In the genomic region with DNA sequence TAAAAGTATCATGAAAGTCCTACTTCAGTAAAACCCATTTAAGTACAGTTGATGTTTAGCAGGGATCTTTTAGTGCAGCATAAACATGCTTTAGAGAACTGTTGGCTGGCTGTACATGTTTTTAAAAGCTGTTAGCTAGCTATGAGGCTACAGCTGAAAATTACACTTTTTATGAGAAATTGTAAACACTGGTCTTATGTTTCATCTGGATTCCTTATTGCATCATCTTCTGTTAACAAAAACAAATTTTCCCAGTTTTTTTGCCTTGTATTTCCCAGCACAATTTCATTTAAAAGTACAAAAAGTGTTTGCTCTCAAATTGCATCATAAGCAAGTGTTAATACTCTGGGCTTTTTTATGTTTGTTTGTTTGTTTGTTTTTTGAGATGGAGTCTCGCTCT, we compare ENCODE assay signal across 18 cellular contexts. TPM values are rescaled to one million over a fixed set of nuclear protein-coding genes. Genes with fewer than 3 reads are reported as not detected.
A peak's percentile ranks its signal among the peaks of the same experiment; 100 is the strongest.
DNase-seq lines count a peak whose midpoint lies in the region; ATAC-seq, FAIRE-seq and TF ChIP-seq lines count a peak whose summit lies in the region.
"Had no signal": no experiment of that assay in that cellular context is flagged by ENCODE, and none has a peak within 500 bp of the region (broad histone marks: within the 10 kb centered on the region; RNA-seq: fewer than 3 reads in every experiment).

No MANE protein-coding gene starts in this region.

- intact Hi-C loops in HepG2 (cut with micrococcal nuclease; ENCODE audit: unreplicated experiment): no loop called here
- intact Hi-C loops in right lobe of liver (cut with DNase I): no loop called here

- in situ Hi-C loops in HepG2 (cut with HindIII; ENCODE audit: extremely low pct_ligation_motif_present, low pct_unique_long_range_greater_than_20kb): loop anchor here (25.0 kb wide), 1 partner anchor 616 kb away; no protein-coding TSS in a partner anchor

- no peaks in the 10 kb centered on the region for H3K36me3 ChIP-seq in HepG2 (replicated peaks in 1 of 2; ENCODE audit: control insufficient read depth in 1 of 2, insufficient read depth in 2 of 2, low read length in 2 of 2)
- no peaks in the 10 kb centered on the region for H3K36me3 ChIP-seq in right lobe of liver

- H2AFZ ChIP-seq in HepG2 (ENCODE audit: low read length): no peak overlapping the region

- ATAC-seq in HepG2: no peak
- ATAC-seq in right lobe of liver: no peak
- ATAC-seq: CD8-positive, alpha-beta T cell; HCT116 had no signal

- no peak for TF ChIP-seq RAD21 in HepG2 (CRISPR knock-in tag; IDR thresholded peaks at IDR 0.05)

- peaks cover 11% of the 10 kb centered on the region for H3K4me1 ChIP-seq in HepG2 (ENCODE audit: insufficient read depth, low read length)
- H3K4me1 ChIP-seq in right lobe of liver: peaks cover 0 to 12% (median 0%) of the 10 kb centered on the region in 4 donors

- TF ChIP-seq CTCF in HepG2 (CRISPR knock-in tag; IDR thresholded peaks at IDR 0.05) (no peak), right lobe of liver (IDR thresholded peaks at IDR 0.05) (no peak), fibroblast of villous mesenchyme (IDR thresholded peaks at IDR 0.05; ENCODE audit: insufficient read depth, low read depth, low read length) (no peak)

- POLR2A ChIA-PET in HepG2 (lab: Yijun Ruan, JAX): no interaction called here

- H3K4me3 ChIP-seq in HepG2 (replicated peaks in 1 of 3; ENCODE audit: insufficient read depth in 1 of 3, low read depth in 2 of 3, low read length in 3 of 3) (no peak overlapping the region), right lobe of liver (no peak overlapping the region), fibroblast of villous mesenchyme (ENCODE audit: low read depth, low read length) (no peak overlapping the region)

- no TSS peak for BruUV-seq in HepG2 (replicated peaks; lab: Mats Ljungman, UMichigan)

- H3K9me3 ChIP-seq in HepG2 (ENCODE audit: low read length) (no peaks in the 10 kb centered on the region), right lobe of liver (no peaks in the 10 kb centered on the region)

- TF ChIP-seq EP300 in HepG2 (IDR thresholded peaks at IDR 0.05; ENCODE audit: low read depth in 2 of 2, low read length in 2 of 2) (no peak), HepG2 (CRISPR knock-in tag; IDR thresholded peaks at IDR 0.05; ENCODE audit: borderline replicate concordance) (no peak)

- TF ChIP-seq POLR2A in HepG2 (IDR thresholded peaks at IDR 0.05; ENCODE audit: insufficient read depth in 1 of 2, low read depth in 2 of 2, low read length in 2 of 2): no peak
- no peak for TF ChIP-seq POLR2A in right lobe of liver (IDR thresholded peaks at IDR 0.05)

- H3K79me2 ChIP-seq in HepG2 (ENCODE audit: insufficient read depth, low read length): no peaks in the 10 kb centered on the region

- H4K20me1 ChIP-seq in HepG2 (ENCODE audit: insufficient read depth, low read length): peaks cover 2% of the 10 kb centered on the region; the same call in 1 of the 2 replicates

- FAIRE-seq in HepG2 (lab: Jason Lieb, UNC): no peak
- FAIRE-seq in HTR-8/SVneo (lab: Jason Lieb, UNC): no peak
- FAIRE-seq: D721Med, G401.6, GM12891, GM19239 had no signal

- WGBS in HepG2 (ENCODE audit: low lambda C conversion rate): 76% methylated on average over 1 of the region's 1 CpG
- WGBS in right lobe of liver (ENCODE audit: insufficient coverage, low coverage, low lambda C conversion rate, missing lambda C conversion rate): 88% methylated on average over 1 of the region's 1 CpG

- H3K27me3 ChIP-seq in HepG2 (ENCODE audit: control insufficient read depth in 1 of 2, insufficient read depth in 2 of 2, low read length in 2 of 2) (peaks cover 7 to 24% of the 10 kb centered on the region in 2 experiments; a peak in 4 of 5 replicates), right lobe of liver (peaks cover 9 to 25% of the 10 kb centered on the region in 2 donors)

- DNase-seq in HepG2 (ENCODE audit: low spot score): no peak
- DNase-seq in right lobe of liver: no peak
- peak; percentile 62 for DNase-seq in dedifferentiated amniotic fluid mesenchymal stem cell (ENCODE audit: extremely low spot score)
- peak; percentile 86 for DNase-seq in fibroblast of villous mesenchyme (ENCODE audit: low read depth)
- DNase-seq in HTR-8/SVneo (ENCODE audit: insufficient read length, low spot score): no peak
- no peak for DNase-seq in NCI-H2196 (lab: John Stamatoyannopoulos, UW; ENCODE audit: unreplicated experiment)
- DNase-seq in mesenteric fat pad (ENCODE audit: low spot score): no peak
- DNase-seq: CD8-positive, alpha-beta T cell; COR-L47; DMS153; DMS79 treated with DMSO at 0.1 percent for 48 hours; EL had no signal

- CTCF ChIA-PET in HepG2 (lab: Yijun Ruan, JAX; ENCODE audit: low intra/inter-chr PET ratio, low total read pairs): no interaction called here

- no peak overlapping the region for H3K27ac ChIP-seq in HepG2 (ENCODE audit: extremely low read length, insufficient read depth, low read length)
- no peak overlapping the region for H3K27ac ChIP-seq in right lobe of liver
- H3K27ac ChIP-seq: 22Rv1 had no signal

- no peak overlapping the region for H3K4me2 ChIP-seq in HepG2 (ENCODE audit: low read depth, low read length)

- no peak overlapping the region for H3K9ac ChIP-seq in HepG2 (ENCODE audit: insufficient read depth, low read depth, low read length)

TF ChIP-seq in HepG2, 621 proteins besides CTCF, POLR2A, EP300 and RAD21 (continues in another document):
- TF ChIP-seq ARNT2 (CRISPR knock-in tag; IDR thresholded peaks at IDR 0.05; ENCODE audit: low read depth) (no peak), DRAP1 (CRISPR knock-in tag; IDR thresholded peaks at IDR 0.05) (no peak), PBX3 (CRISPR knock-in tag; IDR thresholded peaks at IDR 0.05; ENCODE audit: borderline replicate concordance) (no peak), ZUFSP (CRISPR knock-in tag; IDR thresholded peaks at IDR 0.05; ENCODE audit: borderline replicate concordance) (no peak), CCAR2 (optimal IDR thresholded peaks at IDR 0.05; ENCODE audit: low read depth, low read length) (no peak), CEBPG (CRISPR knock-in tag; IDR thresholded peaks at IDR 0.05) (0 out of 2 replicates have a peak, but pooled peaks have one; percentile 9)

RNA-seq across cellular contexts. Expression of gene HLA-E, which starts 18.3 kb away (rescaled TPM):
- total RNA-seq in HepG2 (2016; rRNA removed; fragmentation: Illumina TruSeq; extraction: Trizol) (21.2 and 45.2 TPM in 2 replicates), right lobe of liver (100 to 1,000 TPM; 116 to 257 (median 183) TPM), fibroblast of villous mesenchyme (165 and 183 TPM in 2 replicates), mesenteric fat pad (450 TPM)
- total RNA-seq in HepG2 (2016; cell fraction: cytosol; rRNA removed; fragmentation: Illumina TruSeq; extraction: Trizol; ENCODE audit: low read depth): 6.3 and 7.1 TPM in 2 replicates
- 21.6 and 46.9 TPM in 2 replicates for total RNA-seq in HepG2 (2016; cell fraction: insoluble cytoplasmic fraction; rRNA removed; fragmentation: Illumina TruSeq; extraction: Trizol)
- total RNA-seq in HepG2 (2016; cell fraction: membrane; rRNA removed; fragmentation: Illumina TruSeq; extraction: Trizol): 12.5 and 14.1 TPM in 2 replicates
- 38.3 and 44.5 TPM in 2 replicates for total RNA-seq in HepG2 (2016; cell fraction: nucleus; rRNA removed; fragmentation: Illumina TruSeq; extraction: Trizol)
- 90.4 and 99.8 TPM in 2 replicates for polyA plus RNA-seq in HepG2 (2011; rRNA removed)
- polyA plus RNA-seq in HepG2 (2011; cell fraction: cytosol; rRNA removed): 94.6 and 111 TPM in 2 replicates
- polyA plus RNA-seq in HepG2 (2011; cell fraction: nucleus; rRNA removed): 67.6 and 75.6 TPM in 2 replicates
- polyA plus RNA-seq in HepG2 (2012): 64.9 and 110 TPM in 2 replicates
- 6.6 and 6.7 TPM in 2 replicates for polyA plus RNA-seq in HepG2 (2016; cell fraction: cytosol; fragmentation: Illumina TruSeq; extraction: Trizol; ENCODE audit: low read depth)
- polyA plus RNA-seq in HepG2 (2016; cell fraction: insoluble cytoplasmic fraction; fragmentation: Illumina TruSeq; extraction: Trizol; ENCODE audit: low read depth): 23.6 and 24.3 TPM in 2 replicates
- 11.8 and 12.2 TPM in 2 replicates for polyA plus RNA-seq in HepG2 (2016; cell fraction: membrane; fragmentation: Illumina TruSeq; extraction: Trizol; ENCODE audit: low read depth)
- polyA plus RNA-seq in HepG2 (2016; cell fraction: nucleus; fragmentation: Illumina TruSeq; extraction: Trizol; ENCODE audit: insufficient read depth, low read depth): 68.0 and 69.9 TPM in 2 replicates
- 39.4 and 80.9 TPM in 2 replicates for polyA minus RNA-seq in HepG2 (2011; rRNA and poly(A)+ RNA removed; ENCODE audit: low replicate concordance)
- 45.5 and 56.8 TPM in 2 replicates for polyA minus RNA-seq in HepG2 (2011; cell fraction: cytosol; rRNA and poly(A)+ RNA removed)
- 17.4 and 26.7 TPM in 2 replicates for polyA minus RNA-seq in HepG2 (2011; cell fraction: nucleus; rRNA and poly(A)+ RNA removed)

Comparison
In these comparisons a context has a peak if more than half of its experiments do, and no peak if none do; other contexts are left out.
1. DNase-seq: peak in dedifferentiated amniotic fluid mesenchymal stem cell (single experiment) and fibroblast of villous mesenchyme (single experiment); none in HepG2 (single experiment), right lobe of liver (0 of 3), HTR-8/SVneo (single experiment), NCI-H2196 (single experiment) and mesenteric fat pad (single experiment).